In the genomic region with DNA sequence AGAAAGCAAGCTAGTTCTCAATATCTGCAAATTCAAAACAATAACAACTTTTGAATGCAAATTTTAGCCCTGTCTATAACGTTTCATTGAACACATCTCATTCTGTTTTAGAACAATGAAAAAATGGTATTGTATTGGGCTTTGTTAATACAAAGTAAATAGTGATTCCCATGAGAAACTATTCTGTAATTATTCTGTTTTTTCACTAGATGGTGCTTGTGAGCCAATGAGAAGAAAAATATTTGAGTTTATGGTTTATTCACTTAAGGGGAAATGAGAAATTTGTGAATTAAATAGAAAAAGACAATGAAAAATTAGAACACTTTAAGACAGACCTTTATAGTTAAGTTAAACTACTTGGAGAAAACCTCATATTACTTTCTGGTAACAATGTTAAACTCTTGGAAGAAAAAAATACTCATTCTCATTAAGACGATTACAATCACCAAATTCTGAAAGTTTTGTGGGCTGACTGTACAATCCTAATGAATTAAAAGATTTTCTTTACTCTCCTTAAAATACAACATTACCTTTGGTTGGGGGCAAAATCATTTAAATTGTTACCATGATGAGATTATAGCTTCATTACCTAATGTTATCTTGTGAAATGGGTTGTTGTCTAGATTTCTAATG, we compare ENCODE assay signal across 8 cellular contexts.
DNase-seq lines count a peak whose midpoint lies in the region; ATAC-seq and TF ChIP-seq lines count a peak whose summit lies in the region.

No MANE protein-coding gene starts in this region.

- no peaks in the 10 kb centered on the region for H3K9me2 ChIP-seq in hepatocyte (replicated peaks; ENCODE audit: insufficient read depth)

- H3K36me3 ChIP-seq in KMS-11 (ENCODE audit: insufficient read depth) (no peaks in the 10 kb centered on the region), hepatocyte (replicated peaks; ENCODE audit: insufficient read depth, low read depth) (no peaks in the 10 kb centered on the region)

- WGBS in hepatocyte (ENCODE audit: low lambda C conversion rate, missing lambda C conversion rate), result 44% methylated on average over 2 of the region's 2 CpGs

- H3K27me3 ChIP-seq in KMS-11 (ENCODE audit: insufficient read depth, low read depth) (no peaks in the 10 kb centered on the region), hepatocyte (no peaks in the 10 kb centered on the region)

- H3K4me2 ChIP-seq in KMS-11, result no peak overlapping the region
- no peak overlapping the region for H3K4me2 ChIP-seq in hepatocyte

- ATAC-seq in HG03354 (IDR thresholded peaks at IDR 0.05; ENCODE audit: poor library complexity, severe bottlenecking, unreplicated experiment) (no peak), GM21529 (IDR thresholded peaks at IDR 0.05; ENCODE audit: unreplicated experiment) (no peak), GM21381 (IDR thresholded peaks at IDR 0.05; ENCODE audit: unreplicated experiment) (no peak)

- no peaks in the 10 kb centered on the region for H4K20me1 ChIP-seq in KMS-11 (ENCODE audit: insufficient read depth)
- H4K20me1 ChIP-seq in hepatocyte (ENCODE audit: insufficient read depth, poor library complexity, severe bottlenecking), result no peaks in the 10 kb centered on the region

- H3K9ac ChIP-seq in KMS-11, result no peak overlapping the region

- DNase-seq in DMS79 (lab: John Stamatoyannopoulos, UW), result peak; percentile 3
- peak; percentile 2 to 58 for DNase-seq in SW 1271 (lab: John Stamatoyannopoulos, UW)
- peak; percentile 21 for DNase-seq in hepatocyte (ENCODE audit: low spot score)
- DNase-seq in NCI-H345 treated with DMSO at 0.1 percent for 48 hours (lab: John Stamatoyannopoulos, UW; ENCODE audit: unreplicated experiment), result no peak

- H3K27ac ChIP-seq in KMS-11 (no peak overlapping the region), hepatocyte (no peak overlapping the region)

- no peak overlapping the region for H2AFZ ChIP-seq in KMS-11 (ENCODE audit: low read depth)
- H2AFZ ChIP-seq in hepatocyte, result no peak overlapping the region

- H3K4me3 ChIP-seq in KMS-11 (IDR thresholded peaks at IDR 0.05; ENCODE audit: insufficient read depth, low read depth, low read length) (no peak overlapping the region), hepatocyte (no peak overlapping the region)

- no peaks in the 10 kb centered on the region for H3K79me2 ChIP-seq in KMS-11 (ENCODE audit: insufficient read depth, low read depth)
- no peaks in the 10 kb centered on the region for H3K79me2 ChIP-seq in hepatocyte

- TF ChIP-seq CTCF in KMS-11 (conservative IDR thresholded peaks at IDR 0.05; ENCODE audit: low read depth, low read length) (peak; percentile 86), hepatocyte (IDR thresholded peaks at IDR 0.05; ENCODE audit: poor library complexity) (peak; percentile 70)

- H3K4me1 ChIP-seq in KMS-11 (ENCODE audit: low read depth, poor library complexity, severe bottlenecking), result no peaks in the 10 kb centered on the region
- H3K4me1 ChIP-seq in hepatocyte (ENCODE audit: insufficient read depth), result no peaks in the 10 kb centered on the region

- no peaks in the 10 kb centered on the region for H3K9me3 ChIP-seq in hepatocyte (ENCODE audit: low read depth)
